9 cellular contexts compared by ENCODE assay signal in the genomic region with DNA sequence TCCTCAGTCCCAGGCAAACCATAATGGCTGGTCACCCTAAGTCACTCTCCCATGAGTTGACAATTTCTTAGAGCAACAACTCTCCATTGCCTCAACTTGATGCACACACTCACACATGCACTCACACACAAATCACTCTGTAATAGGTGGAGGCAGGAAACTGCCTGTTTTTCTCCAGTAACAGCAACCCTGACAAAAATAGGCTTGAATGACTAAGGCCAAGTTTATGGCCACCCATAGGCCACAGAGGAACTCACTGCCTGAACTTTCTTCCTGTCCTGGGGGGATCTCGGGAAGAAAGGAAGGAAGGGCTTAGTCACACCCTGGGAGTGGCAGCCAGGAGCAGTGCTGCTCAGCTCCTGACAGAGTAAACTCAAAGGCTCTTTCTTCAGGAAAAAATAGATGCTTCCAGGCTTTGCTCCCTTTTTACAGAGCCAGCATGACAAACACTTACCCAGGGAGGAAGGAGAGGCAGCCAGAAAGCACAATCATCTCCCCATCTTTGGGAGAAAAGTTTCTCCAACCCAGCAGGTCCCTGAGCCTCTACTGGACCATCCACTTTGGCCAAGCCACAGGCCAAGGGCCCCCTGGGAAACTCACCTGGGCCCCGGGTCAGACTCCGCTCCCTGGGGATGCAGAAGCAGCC. TPM values are rescaled to one million over a fixed set of nuclear protein-coding genes. Genes with fewer than 3 reads are reported as not detected.
A peak's percentile ranks its signal among the peaks of the same experiment; 100 is the strongest.
DNase-seq lines count a peak whose midpoint lies in the region; ATAC-seq and TF ChIP-seq lines count a peak whose summit lies in the region.
"Had no signal": no experiment of that assay in that cellular context is flagged by ENCODE, and none has a peak within 500 bp of the region (broad histone marks: within the 10 kb centered on the region; RNA-seq: fewer than 3 reads in every experiment).

No MANE protein-coding gene starts in this region.

- no peaks in the 10 kb centered on the region for H3K36me3 ChIP-seq in BLaER1 treated with 17β-estradiol and CSF1 and Interleukin-3, amounts not matched to agents 10 nM and 100 nM
- H3K36me3 ChIP-seq in Peyer's patch (no peaks in the 10 kb centered on the region), fibroblast of lung (ENCODE audit: control insufficient read depth, insufficient read depth, low read length) (no peaks in the 10 kb centered on the region)

- H3K9ac ChIP-seq in BLaER1 treated with 17β-estradiol and CSF1 and Interleukin-3, amounts not matched to agents 10 nM and 100 nM, result peak overlapping the region in 4 of 11 experiments; percentile 45 to 54 (median 50); a peak in 8 of 22 replicates
- no peak overlapping the region for H3K9ac ChIP-seq in fibroblast of lung (ENCODE audit: insufficient read depth, low read length)

- peak overlapping the region; percentile 38 for H2AFZ ChIP-seq in fibroblast of lung (ENCODE audit: low read length)

- peaks cover 4 to 23% (median 10%) of the 10 kb centered on the region in 11 experiments; a peak in 11 of 22 replicates for H3K9me3 ChIP-seq in BLaER1 treated with 17β-estradiol and CSF1 and Interleukin-3, amounts not matched to agents 10 nM and 100 nM (replicated peaks in 1 of 11)
- H3K9me3 ChIP-seq in Peyer's patch (no peaks in the 10 kb centered on the region), fibroblast of lung (ENCODE audit: control insufficient read depth, insufficient read depth, low read depth, low read length) (no peaks in the 10 kb centered on the region)

- DNase-seq in Peyer's patch, result no peak
- peak; percentile 47 to 85 for DNase-seq in fibroblast of lung (ENCODE audit: low read depth in 2 of 2)
- DNase-seq in omental fat pad (ENCODE audit: low spot score), result no peak
- DNase-seq in NCI-H1105 (lab: John Stamatoyannopoulos, UW), result no peak
- no peak for DNase-seq in NCI-H748 treated with DMSO at 0.1 percent for 48 hours (lab: John Stamatoyannopoulos, UW)
- DNase-seq in NCI-H774 (lab: John Stamatoyannopoulos, UW), result no peak
- DNase-seq in activated CD4-positive, alpha-beta T cell treated with anti-CD3 and anti-CD28 coated beads, Interleukin-2, amount 10 ng/mL, durations not matched to agents 7 days and 5 days, result no peak
- DNase-seq: stimulated activated naive CD4-positive, alpha-beta T cell treated with Interleukin-2 at 50 U/mL for 16 hours had no signal

- no peaks in the 10 kb centered on the region for H3K79me2 ChIP-seq in fibroblast of lung (ENCODE audit: control insufficient read depth, insufficient read depth, low read length)

- H3K27ac ChIP-seq in BLaER1 treated with 17β-estradiol and CSF1 and Interleukin-3, amounts not matched to agents 10 nM and 100 nM, result peak overlapping the region in 9 of 11 experiments; percentile 7 to 79 (median 56); a peak in 16 of 22 replicates
- peak overlapping the region in 3 of 4 donors; percentile 43 to 57 (median 52) for H3K27ac ChIP-seq in Peyer's patch
- peak overlapping the region; percentile 51 for H3K27ac ChIP-seq in fibroblast of lung (ENCODE audit: insufficient read depth, low read length)

- POLR2A ChIA-PET in activated CD4-positive, alpha-beta T cell treated with anti-CD3 and anti-CD28 coated beads, Interleukin-2, amount 10 ng/mL, durations not matched to agents 7 days and 5 days (lab: Charles Lee), result no interaction called here

- CTCF ChIA-PET in activated CD4-positive, alpha-beta T cell treated with anti-CD3 and anti-CD28 coated beads, Interleukin-2, amount 10 ng/mL, durations not matched to agents 7 days and 5 days (lab: Charles Lee), result no interaction called here

- peaks cover 5 to 56% (median 26%) of the 10 kb centered on the region in 10 experiments; a peak in 17 of 20 replicates for H3K4me1 ChIP-seq in BLaER1 treated with 17β-estradiol and CSF1 and Interleukin-3, amounts not matched to agents 10 nM and 100 nM
- H3K4me1 ChIP-seq in Peyer's patch (peaks cover 0 to 19% (median 0%) of the 10 kb centered on the region in 4 donors), fibroblast of lung (ENCODE audit: control insufficient read depth, extremely low read depth, insufficient read depth, low read length) (peaks cover 13% of the 10 kb centered on the region)

- no peaks in the 10 kb centered on the region for H3K9me3 Mint-ChIP-seq in activated CD4-positive, alpha-beta T cell treated with anti-CD3 and anti-CD28 coated beads, Interleukin-2, amount 10 ng/mL, durations not matched to agents 7 days and 5 days

- no peaks in the 10 kb centered on the region for H3K27me3 ChIP-seq in BLaER1 treated with 17β-estradiol and CSF1 and Interleukin-3, amounts not matched to agents 10 nM and 100 nM
- H3K27me3 ChIP-seq in Peyer's patch (no peaks in the 10 kb centered on the region), fibroblast of lung (ENCODE audit: control insufficient read depth, insufficient read depth, low read length) (no peaks in the 10 kb centered on the region)

- TF ChIP-seq CTCF in Peyer's patch (IDR thresholded peaks at IDR 0.05), result no peak
- no peak for TF ChIP-seq CTCF in fibroblast of lung (conservative IDR thresholded peaks at IDR 0.05 in 1 of 2, IDR thresholded peaks at IDR 0.05 in 1 of 2; ENCODE audit: low read depth in 1 of 2, low read length in 2 of 2)
- TF ChIP-seq CTCF in omental fat pad (IDR thresholded peaks at IDR 0.05), result no peak

- H3K36me3 Mint-ChIP-seq in activated CD4-positive, alpha-beta T cell treated with anti-CD3 and anti-CD28 coated beads, Interleukin-2, amount 10 ng/mL, durations not matched to agents 7 days and 5 days (ENCODE audit: low read depth), result no peaks in the 10 kb centered on the region

- no peak for TF ChIP-seq POLR2A in Peyer's patch (IDR thresholded peaks at IDR 0.05)

- peak overlapping the region in 2 of 10 experiments; percentile 21 to 49; a peak in 2 of 20 replicates for H3K4me3 ChIP-seq in BLaER1 treated with 17β-estradiol and CSF1 and Interleukin-3, amounts not matched to agents 10 nM and 100 nM
- H3K4me3 ChIP-seq in Peyer's patch (no peak overlapping the region), fibroblast of lung (replicated peaks in 1 of 4; ENCODE audit: control extremely low read depth in 1 of 4, insufficient read depth in 1 of 4, low read depth in 3 of 4, low read length in 4 of 4) (no peak overlapping the region)

- ATAC-seq in omental fat pad (ENCODE audit: low FRiP score), result peak; percentile 91

- H3K27ac Mint-ChIP-seq in activated CD4-positive, alpha-beta T cell treated with anti-CD3 and anti-CD28 coated beads, Interleukin-2, amount 10 ng/mL, durations not matched to agents 7 days and 5 days, result no peak overlapping the region

- peak overlapping the region; percentile 9 to 94 (median 75); a peak in 20 of 22 replicates for H3K4me2 ChIP-seq in BLaER1 treated with 17β-estradiol and CSF1 and Interleukin-3, amounts not matched to agents 10 nM and 100 nM
- peak overlapping the region; percentile 7 for H3K4me2 ChIP-seq in fibroblast of lung (ENCODE audit: extremely low read depth, insufficient read depth, low read length)

- no peaks in the 10 kb centered on the region for H3K4me1 Mint-ChIP-seq in activated CD4-positive, alpha-beta T cell treated with anti-CD3 and anti-CD28 coated beads, Interleukin-2, amount 10 ng/mL, durations not matched to agents 7 days and 5 days

- no peaks in the 10 kb centered on the region for H4K20me1 ChIP-seq in BLaER1 treated with 17β-estradiol and CSF1 and Interleukin-3, amounts not matched to agents 10 nM and 100 nM
- H4K20me1 ChIP-seq in fibroblast of lung (ENCODE audit: control insufficient read depth, extremely low read depth, insufficient read depth, low read length), result no peaks in the 10 kb centered on the region

- no peak overlapping the region for H3K4me3 Mint-ChIP-seq in activated CD4-positive, alpha-beta T cell treated with anti-CD3 and anti-CD28 coated beads, Interleukin-2, amount 10 ng/mL, durations not matched to agents 7 days and 5 days

- peaks cover 6% of the 10 kb centered on the region for H3K27me3 Mint-ChIP-seq in activated CD4-positive, alpha-beta T cell treated with anti-CD3 and anti-CD28 coated beads, Interleukin-2, amount 10 ng/mL, durations not matched to agents 7 days and 5 days

RNA-seq across cellular contexts. Expression of gene SH3TC2, which starts 0.4 kb away (rescaled TPM):
- 1 to 10 TPM in 1 of 4 donors, under 1 TPM in 3; 0.57 to 1.3 (median 0.76) TPM for total RNA-seq in Peyer's patch
- total RNA-seq in fibroblast of lung, result 0.26 and 0.83 TPM in 2 replicates
- polyA plus RNA-seq in fibroblast of lung, result 1.4 and 3.2 TPM in 2 replicates
- 1.1 and 1.9 TPM in 2 replicates for polyA plus RNA-seq in fibroblast of lung (2012)
- 4.2 and 5.0 TPM in 2 replicates for polyA minus RNA-seq in fibroblast of lung (ENCODE audit: low replicate concordance)
- 1 to 10 TPM in 3 of 4 donors, under 1 TPM in 1; 0.69 to 8.4 (median 2.1) TPM for total RNA-seq in omental fat pad
- not detected for total RNA-seq in activated CD4-positive, alpha-beta T cell treated with anti-CD3 and anti-CD28 coated beads, Interleukin-2, amount 10 ng/mL, durations not matched to agents 7 days and 5 days

Comparison
In these comparisons a context has a peak if more than half of its experiments do, and no peak if none do; other contexts are left out.
1. DNase-seq: peak in fibroblast of lung (2 of 2); none in Peyer's patch (0 of 3), omental fat pad (single experiment), NCI-H1105 (single experiment), NCI-H748 treated with DMSO at 0.1 percent for 48 hours (single experiment), NCI-H774 (single experiment) and activated CD4-positive, alpha-beta T cell treated with anti-CD3 and anti-CD28 coated beads, Interleukin-2, amount 10 ng/mL, durations not matched to agents 7 days and 5 days (single experiment).
2. Peak in every context shown above with its lines, with median percentiles within 50 percentile points of each other: H3K27ac ChIP-seq.